19 cellular contexts compared by ENCODE assay signal in genomic region chr15:80974914-80975313, GRCh38.
"Had no signal": no experiment of that assay in that cellular context is flagged by ENCODE, and none has a peak within 500 bp of the region (broad histone marks: within the 10 kb centered on the region; RNA-seq: fewer than 3 reads in every experiment).

No MANE protein-coding gene starts in this region.

- DNase-seq: activated CD4-positive, alpha-beta T cell treated with anti-CD3 and anti-CD28 coated beads for 4 hours; activated gamma-delta T cell treated with Interleukin-2 at 50 U/mL for 16 hours; activated T-cell treated with anti-CD3 and anti-CD28 coated beads for 4 hours; effector CD8-positive, alpha-beta T cell; esophagus squamous epithelium; heart right ventricle; immature natural killer cell; kidney glomerular epithelial cell; left ventricle myocardium superior; ovary; psoas muscle; right cardiac atrium; upper lobe of right lung; WERI-Rb-1 had no signal

- ATAC-seq: heart right ventricle, left ventricle myocardium superior, psoas muscle, right cardiac atrium, upper lobe of right lung had no signal

- H3K9me3 ChIP-seq: esophagus squamous epithelium, heart right ventricle, ovary, psoas muscle, thoracic aorta, upper lobe of right lung had no signal

- H3K27me3 ChIP-seq: esophagus squamous epithelium, heart right ventricle, ovary, upper lobe of right lung had no signal

- H3K27me3 Mint-ChIP-seq: dendritic cell treated with granulocyte-macrophage colony-stimulating factor and Interleukin-4, amounts not matched to agents 40 ng/mL and 50 ng/mL, for 4 days; memory B cell had no signal

- H3K36me3 ChIP-seq: ovary, thoracic aorta had no signal

- H3K4me3 ChIP-seq: esophagus squamous epithelium, heart right ventricle, ovary, psoas muscle, thoracic aorta, upper lobe of right lung had no signal

- H3K9me3 Mint-ChIP-seq: activated naive CD4-positive, alpha-beta T cell treated with anti-CD3 and anti-CD28 coated beads, Interleukin-2, amount 50 U/mL, for 72 hours; activated T-helper 1 cell treated with anti-CD3 and anti-CD28 coated beads, Interleukin-12 subunit alpha, Interleukin-12 subunit beta, Interleukin-2, Interleukin-4 antibody, amounts not matched to agents 30 ng/mL and 10 ng/mL and 1 ng/mL, durations not matched to agents 14 hours and 24 hours and 36 hours; dendritic cell treated with granulocyte-macrophage colony-stimulating factor and Interleukin-4, amounts not matched to agents 40 ng/mL and 50 ng/mL, for 4 days; immature natural killer cell; memory B cell had no signal

- H3K4me3 Mint-ChIP-seq: activated T-helper 1 cell treated with anti-CD3 and anti-CD28 coated beads, Interleukin-12 subunit alpha, Interleukin-12 subunit beta, Interleukin-2, Interleukin-4 antibody, amounts not matched to agents 30 ng/mL and 10 ng/mL and 1 ng/mL, durations not matched to agents 14 hours and 24 hours and 36 hours; dendritic cell treated with granulocyte-macrophage colony-stimulating factor and Interleukin-4, amounts not matched to agents 40 ng/mL and 50 ng/mL, for 4 days; memory B cell had no signal

- H3K4me1 ChIP-seq: upper lobe of right lung had no signal

- H3K27ac Mint-ChIP-seq: activated T-helper 1 cell treated with anti-CD3 and anti-CD28 coated beads, Interleukin-12 subunit alpha, Interleukin-12 subunit beta, Interleukin-2, Interleukin-4 antibody, amounts not matched to agents 30 ng/mL and 10 ng/mL and 1 ng/mL, durations not matched to agents 14 hours and 24 hours and 36 hours; dendritic cell treated with granulocyte-macrophage colony-stimulating factor and Interleukin-4, amounts not matched to agents 40 ng/mL and 50 ng/mL, for 4 days; memory B cell had no signal
